Comparison of ENCODE assay signal across 10 cellular contexts in genomic region chr2:190637903-190638618, GRCh38. TPM values are rescaled to one million over a fixed set of nuclear protein-coding genes. Genes with fewer than 3 reads are reported as not detected.
DNase-seq lines count a peak whose midpoint lies in the region; ATAC-seq and TF ChIP-seq lines count a peak whose summit lies in the region.
"Had no signal": no experiment of that assay in that cellular context is flagged by ENCODE, and none has a peak within 500 bp of the region (broad histone marks: within the 10 kb centered on the region; RNA-seq: fewer than 3 reads in every experiment).

No MANE protein-coding gene starts in this region.

- no peaks in the 10 kb centered on the region for H3K27me3 ChIP-seq in BE2C

- no peaks in the 10 kb centered on the region for H3K4me1 Mint-ChIP-seq in WTC11
- peaks cover 10% of the 10 kb centered on the region for H3K4me1 Mint-ChIP-seq in activated naive CD4-positive, alpha-beta T cell treated with anti-CD3 and anti-CD28 coated beads for 36 hours (ENCODE audit: low read depth)

- intact Hi-C loops in left cardiac atrium (cut with DNase I), result no loop called here
- intact Hi-C loops in activated naive CD4-positive, alpha-beta T cell treated with anti-CD3 and anti-CD28 coated beads for 36 hours (cut with micrococcal nuclease), result loop anchor here (5.0 kb wide), 1 partner anchor 256 kb away; no protein-coding TSS in a partner anchor

- H3K36me3 ChIP-seq in BE2C, result no peaks in the 10 kb centered on the region
- H3K36me3 ChIP-seq: HAP-1 had no signal

- CTCF ChIA-PET in WTC11 (lab: Charles Lee), result no interaction called here
- CTCF ChIA-PET in activated naive CD4-positive, alpha-beta T cell treated with anti-CD3 and anti-CD28 coated beads for 36 hours (lab: Charles Lee), result interaction anchor here (0.7 kb wide), 1 partner anchor 10 kb away, joined by 3 read pairs; no protein-coding TSS in a partner anchor

- no peak overlapping the region for H3K4me3 Mint-ChIP-seq in WTC11
- H3K4me3 Mint-ChIP-seq in activated naive CD4-positive, alpha-beta T cell treated with anti-CD3 and anti-CD28 coated beads for 36 hours, result no peak overlapping the region

- no peaks in the 10 kb centered on the region for H3K9me3 Mint-ChIP-seq in WTC11
- no peaks in the 10 kb centered on the region for H3K9me3 Mint-ChIP-seq in activated naive CD4-positive, alpha-beta T cell treated with anti-CD3 and anti-CD28 coated beads for 36 hours

- H3K4me3 ChIP-seq in BE2C (ENCODE audit: low read depth, low read length), result no peak overlapping the region
- H3K4me3 ChIP-seq: HAP-1 had no signal

- DNase-seq in BE2C, result peak; percentile 27
- no peak for DNase-seq in WTC11 (ENCODE audit: low spot score)
- DNase-seq in left cardiac atrium, result peak; percentile 82
- DNase-seq in pons (ENCODE audit: low spot score), result peak; percentile 91
- DNase-seq in A172 (ENCODE audit: low spot score), result no peak
- no peak for DNase-seq in activated naive CD4-positive, alpha-beta T cell treated with anti-CD3 and anti-CD28 coated beads for 36 hours
- DNase-seq in GDM1 (lab: John Stamatoyannopoulos, UW), result no peak
- no peak for DNase-seq in NCI-H345 (lab: John Stamatoyannopoulos, UW)
- DNase-seq: T-helper 9 cell had no signal

- ATAC-seq in WTC11, result peak; percentile 54; the same call in 1 of the 2 replicates
- ATAC-seq in left cardiac atrium, result peak; percentile 61 to 73

- no peaks in the 10 kb centered on the region for H3K36me3 Mint-ChIP-seq in WTC11
- no peaks in the 10 kb centered on the region for H3K36me3 Mint-ChIP-seq in activated naive CD4-positive, alpha-beta T cell treated with anti-CD3 and anti-CD28 coated beads for 36 hours (ENCODE audit: low read depth)

- peaks cover 15% of the 10 kb centered on the region for H3K4me1 ChIP-seq in BE2C
- H3K4me1 ChIP-seq: HAP-1 had no signal

- TF ChIP-seq CTCF in BE2C (IDR thresholded peaks at IDR 0.05; ENCODE audit: low read depth, low read length), result no peak
- no peak for TF ChIP-seq CTCF in WTC11 (IDR thresholded peaks at IDR 0.05)

- POLR2A ChIA-PET in WTC11 (lab: Charles Lee), result no interaction called here

- H3K27me3 Mint-ChIP-seq in WTC11 (ENCODE audit: low read depth), result no peaks in the 10 kb centered on the region
- H3K27me3 Mint-ChIP-seq in activated naive CD4-positive, alpha-beta T cell treated with anti-CD3 and anti-CD28 coated beads for 36 hours (ENCODE audit: low read depth), result no peaks in the 10 kb centered on the region

- no peaks in the 10 kb centered on the region for H3K9me3 ChIP-seq in BE2C
- H3K9me3 ChIP-seq: HAP-1 had no signal

- H3K27ac Mint-ChIP-seq in WTC11, result no peak overlapping the region; the same call in 1 of the 2 replicates
- H3K27ac Mint-ChIP-seq in activated naive CD4-positive, alpha-beta T cell treated with anti-CD3 and anti-CD28 coated beads for 36 hours, result no peak overlapping the region

TF ChIP-seq in WTC11, 78 proteins besides CTCF, POLR2A, EP300 and RAD21:
- TF ChIP-seq ERG (CRISPR knock-in tag; IDR thresholded peaks at IDR 0.05) (no peak), USF2 (CRISPR knock-in tag; IDR thresholded peaks at IDR 0.05) (no peak), ZNF263 (CRISPR knock-in tag; IDR thresholded peaks at IDR 0.05; ENCODE audit: low read depth) (peak; percentile 77), ZNF317 (CRISPR knock-in tag; IDR thresholded peaks at IDR 0.05; ENCODE audit: borderline replicate concordance, low read depth) (no peak), E2F1 (CRISPR knock-in tag; IDR thresholded peaks at IDR 0.05) (no peak), CREB1 (CRISPR knock-in tag; IDR thresholded peaks at IDR 0.05) (no peak), ZNF219 (CRISPR knock-in tag; IDR thresholded peaks at IDR 0.05; ENCODE audit: borderline replicate concordance) (no peak), SOX15 (CRISPR knock-in tag; IDR thresholded peaks at IDR 0.05) (no peak), KAT7 (CRISPR knock-in tag; IDR thresholded peaks at IDR 0.05; ENCODE audit: borderline replicate concordance) (no peak)

RNA-seq across cellular contexts. Expression of gene NAB1, which starts 10.8 kb away (rescaled TPM):
- 22.4 TPM for polyA plus RNA-seq in BE2C (2012; ENCODE audit: insufficient read depth, insufficient read length, low read depth)
- total RNA-seq in WTC11 (2021), result 30.2 to 32.0 TPM (median 31.2 TPM) in 3 replicates
- 10 to 100 TPM; 38.5 to 39.7 TPM for total RNA-seq in left cardiac atrium
- total RNA-seq in A172 (2014; rRNA removed; shearing (Covaris generic)), result 45.5 and 54.8 TPM in 2 replicates
- 10 to 100 TPM; 38.7 to 48.1 TPM for total RNA-seq in activated naive CD4-positive, alpha-beta T cell treated with anti-CD3 and anti-CD28 coated beads for 36 hours

Comparison
In these comparisons a context has a peak if more than half of its experiments do, and no peak if none do; other contexts are left out.
1. DNase-seq: peak in BE2C (single experiment), left cardiac atrium (single experiment) and pons (single experiment); none in WTC11 (single experiment), A172 (single experiment), activated naive CD4-positive, alpha-beta T cell treated with anti-CD3 and anti-CD28 coated beads for 36 hours (single experiment), GDM1 (single experiment) and NCI-H345 (single experiment).